8 cellular contexts compared by ENCODE assay signal in genomic region chr3:131501949-131502348, GRCh38. TPM values are rescaled to one million over a fixed set of nuclear protein-coding genes. Genes with fewer than 3 reads are reported as not detected.
A peak's percentile ranks its signal among the peaks of the same experiment; 100 is the strongest.
DNase-seq lines count a peak whose midpoint lies in the region; ATAC-seq and TF ChIP-seq lines count a peak whose summit lies in the region.

No MANE protein-coding gene starts in this region.

- peak overlapping the region; percentile 77; the same call in 1 of the 2 replicates for H3K27ac ChIP-seq in SJSA1
- peak overlapping the region; percentile 72 for H3K27ac ChIP-seq in foreskin keratinocyte
- peak overlapping the region; percentile 55 for H3K27ac ChIP-seq in skeletal muscle tissue (ENCODE audit: low read depth, low read length)

- no peaks in the 10 kb centered on the region for H3K9me3 Mint-ChIP-seq in T-helper 1 cell treated with Interleukin-12 subunit alpha and Interleukin-12 subunit beta and Interleukin-4 antibody, amounts not matched to agents 30 μg/mL and 1 μg/mL, for 36 hours

- H3K36me3 ChIP-seq in SJSA1 = peaks cover 47% of the 10 kb centered on the region
- peaks cover 9 to 28% (median 19%) of the 10 kb centered on the region in 3 donors for H3K36me3 ChIP-seq in skeletal muscle tissue (ENCODE audit: control insufficient read depth in 3 of 3, insufficient read depth in 3 of 3, low read length in 3 of 3)

- peak overlapping the region; percentile 80 to 98 (median 96) for H3K9ac ChIP-seq in skeletal muscle tissue (ENCODE audit: low read depth in 1 of 3, low read length in 3 of 3)

- H3K36me3 Mint-ChIP-seq in T-helper 1 cell treated with Interleukin-12 subunit alpha and Interleukin-12 subunit beta and Interleukin-4 antibody, amounts not matched to agents 30 μg/mL and 1 μg/mL, for 36 hours (ENCODE audit: low read depth) = peaks cover 23% of the 10 kb centered on the region

- H3K27me3 ChIP-seq in SJSA1 (replicated peaks) (no peaks in the 10 kb centered on the region), foreskin keratinocyte (peaks cover 3% of the 10 kb centered on the region), skeletal muscle tissue (ENCODE audit: control insufficient read depth in 3 of 3, insufficient read depth in 3 of 3, low read length in 3 of 3) (no peaks in the 10 kb centered on the region)

- H3K4me1 ChIP-seq in SJSA1 (replicated peaks) (peaks cover 14% of the 10 kb centered on the region), foreskin keratinocyte (peaks cover 9% of the 10 kb centered on the region), skeletal muscle tissue (ENCODE audit: control insufficient read depth in 3 of 3, insufficient read depth in 3 of 3, low read length in 3 of 3) (peaks cover 11 to 22% (median 14%) of the 10 kb centered on the region in 3 donors)

- no peak for TF ChIP-seq CTCF in foreskin keratinocyte (conservative IDR thresholded peaks at IDR 0.05)

- H3K4me3 ChIP-seq in SJSA1 (peak overlapping the region; percentile 81), skeletal muscle tissue (ENCODE audit: low read length in 3 of 3) (peak overlapping the region; percentile 89 to 99 (median 98))

- H3K9me3 ChIP-seq in SJSA1 (replicated peaks) = no peaks in the 10 kb centered on the region
- H3K9me3 ChIP-seq in skeletal muscle tissue (ENCODE audit: control insufficient read depth in 3 of 3, low read length in 3 of 3) = no peaks in the 10 kb centered on the region

- DNase-seq in T-helper 1 cell = no peak
- no peak for DNase-seq in SJSA1 (ENCODE audit: low read depth in 1 of 2, low spot score in 2 of 2)
- peak in 1 of 2 donors; percentile 1 for DNase-seq in foreskin keratinocyte
- DNase-seq in GDM1 (lab: John Stamatoyannopoulos, UW) = no peak
- DNase-seq in A172 (ENCODE audit: low spot score) = no peak
- DNase-seq in OCI-M1 (lab: John Stamatoyannopoulos, UW) = no peak

- H3K27me3 Mint-ChIP-seq in T-helper 1 cell treated with Interleukin-12 subunit alpha and Interleukin-12 subunit beta and Interleukin-4 antibody, amounts not matched to agents 30 μg/mL and 1 μg/mL, for 36 hours (ENCODE audit: low read depth) = no peaks in the 10 kb centered on the region

- peak overlapping the region; percentile 98 for H3K4me3 Mint-ChIP-seq in T-helper 1 cell treated with Interleukin-12 subunit alpha and Interleukin-12 subunit beta and Interleukin-4 antibody, amounts not matched to agents 30 μg/mL and 1 μg/mL, for 36 hours

- peaks cover 27% of the 10 kb centered on the region for H3K4me1 Mint-ChIP-seq in T-helper 1 cell treated with Interleukin-12 subunit alpha and Interleukin-12 subunit beta and Interleukin-4 antibody, amounts not matched to agents 30 μg/mL and 1 μg/mL, for 36 hours (ENCODE audit: low read depth)

- no peak for ATAC-seq in foreskin keratinocyte

- peak overlapping the region; percentile 93 for H3K27ac Mint-ChIP-seq in T-helper 1 cell treated with Interleukin-12 subunit alpha and Interleukin-12 subunit beta and Interleukin-4 antibody, amounts not matched to agents 30 μg/mL and 1 μg/mL, for 36 hours

RNA-seq across cellular contexts. Expression of gene MRPL3, which starts 0.8 kb away (rescaled TPM):
- 164 and 213 TPM in 2 replicates for total RNA-seq in SJSA1 (2014; rRNA removed; shearing (Covaris generic))
- total RNA-seq in foreskin keratinocyte = 141 and 157 TPM in 2 replicates
- 104 and 129 TPM in 2 replicates for polyA plus RNA-seq in foreskin keratinocyte
- 61.6 TPM for total RNA-seq in skeletal muscle tissue
- 216 and 247 TPM in 2 replicates for total RNA-seq in A172 (2014; rRNA removed; shearing (Covaris generic))
